Comparison of ENCODE assay signal across 27 cellular contexts in genomic region chr10:114208351-114208750, GRCh38. TPM values are rescaled to one million over a fixed set of nuclear protein-coding genes. Genes with fewer than 3 reads are reported as not detected.
A peak's percentile ranks its signal among the peaks of the same experiment; 100 is the strongest.
DNase-seq lines count a peak whose midpoint lies in the region; ATAC-seq, FAIRE-seq and TF ChIP-seq lines count a peak whose summit lies in the region.
"Had no signal": no experiment of that assay in that cellular context is flagged by ENCODE, and none has a peak within 500 bp of the region (broad histone marks: within the 10 kb centered on the region; RNA-seq: fewer than 3 reads in every experiment).

No MANE protein-coding gene starts in this region.

- no peaks in the 10 kb centered on the region for H3K79me2 ChIP-seq in HCT116 (ENCODE audit: insufficient read depth, low read length)

- intact Hi-C loops in HCT116 (cut with micrococcal nuclease) (no loop called here), mucosa of descending colon (cut with DNase I, micrococcal nuclease) (no loop called here)

- POLR2A ChIA-PET in HCT116 (lab: Charles Lee): no interaction called here

- 91 to 97% (median 93%) methylated on average over 2 of the region's 2 CpGs for WGBS in small intestine, 3 donors

- no peak overlapping the region for H3K9ac ChIP-seq in HCT116 (ENCODE audit: low read length)
- H3K9ac ChIP-seq: KMS-11 had no signal

- H3K9me2 ChIP-seq in HCT116 (ENCODE audit: insufficient read depth): no peaks in the 10 kb centered on the region

- H4K20me1 ChIP-seq in HCT116 (ENCODE audit: insufficient read depth): no peaks in the 10 kb centered on the region

- H3K27me3 ChIP-seq in HCT116 (ENCODE audit: insufficient read depth, low read length) (peaks cover 21% of the 10 kb centered on the region), small intestine (ENCODE audit: control insufficient read depth in 2 of 2, insufficient read depth in 2 of 2, low read length in 2 of 2) (no peaks in the 10 kb centered on the region)
- H3K27me3 ChIP-seq: brain microvascular endothelial cell, suprapubic skin had no signal

- H3K9me3 ChIP-seq in HCT116 (ENCODE audit: control insufficient read depth in 1 of 2, insufficient read depth in 1 of 2, low read depth in 1 of 2, low read length in 2 of 2) (no peaks in the 10 kb centered on the region), mucosa of descending colon (no peaks in the 10 kb centered on the region), small intestine (ENCODE audit: control insufficient read depth, low read depth) (no peaks in the 10 kb centered on the region)
- H3K9me3 ChIP-seq: suprapubic skin had no signal

- H2AFZ ChIP-seq in HCT116 (ENCODE audit: low read depth, low read length, poor library complexity, severe bottlenecking): no peak overlapping the region

- H3K36me3 ChIP-seq in HCT116 (ENCODE audit: control insufficient read depth in 1 of 2, insufficient read depth in 2 of 2, low read length in 2 of 2) (no peaks in the 10 kb centered on the region), mucosa of descending colon (ENCODE audit: low read depth) (no peaks in the 10 kb centered on the region), small intestine (ENCODE audit: control insufficient read depth in 2 of 2, insufficient read depth in 2 of 2, low read length in 2 of 2) (no peaks in the 10 kb centered on the region)
- H3K36me3 ChIP-seq: brain microvascular endothelial cell, suprapubic skin had no signal

- peak; percentile 34; the same call in 1 of the 2 replicates for ATAC-seq in HCT116
- no peak for ATAC-seq in HG02763 (IDR thresholded peaks at IDR 0.05; ENCODE audit: unreplicated experiment)
- no peak for ATAC-seq in mucosa of descending colon

- H3K4me3 ChIP-seq in HCT116 (replicated peaks in 1 of 2; ENCODE audit: low read depth in 1 of 2, low read length in 2 of 2) (no peak overlapping the region), mucosa of descending colon (no peak overlapping the region), small intestine (ENCODE audit: low read depth in 1 of 2, low read length in 2 of 2) (no peak overlapping the region)
- H3K4me3 ChIP-seq: suprapubic skin had no signal

- peak overlapping the region; percentile 57 for H3K27ac ChIP-seq in C4-2B
- H3K27ac ChIP-seq in HCT116 (ENCODE audit: low read depth, low read length): no peak overlapping the region
- no peak overlapping the region for H3K27ac ChIP-seq in small intestine (ENCODE audit: low read depth in 1 of 2, low read length in 1 of 2)
- H3K27ac ChIP-seq: brain microvascular endothelial cell, KMS-11, suprapubic skin had no signal

- H3K4me1 ChIP-seq in HCT116 (ENCODE audit: control insufficient read depth in 1 of 2, insufficient read depth in 2 of 2, low read length in 2 of 2) (no peaks in the 10 kb centered on the region), mucosa of descending colon (ENCODE audit: low read depth) (no peaks in the 10 kb centered on the region), small intestine (ENCODE audit: control insufficient read depth in 2 of 2, insufficient read depth in 1 of 2, low read depth in 1 of 2, low read length in 1 of 2) (no peaks in the 10 kb centered on the region)
- H3K4me1 ChIP-seq: suprapubic skin had no signal

- DNase-seq in HCT116 (ENCODE audit: low read depth, low spot score) (no peak), glomerular visceral epithelial cell (ENCODE audit: extremely low spot score) (peak; percentile 6), myocyte (ENCODE audit: low read depth) (peak; percentile 70), mucosa of descending colon (no peak), small intestine (no peak)
- DNase-seq in stimulated activated CD4-positive, alpha-beta T cell treated with anti-CD3 and anti-CD28 coated beads, Interleukin-4, amount 100 ng/mL, for 24 hours: no peak
- DNase-seq: activated CD4-positive, alpha-beta T cell treated with anti-CD3 and anti-CD28 coated beads for 1 hour; activated T-cell treated with anti-CD3 and anti-CD28 coated beads, Interleukin-2, amount 50 U/mL, for 24 hours; brain microvascular endothelial cell; C1 segment of cervical spinal cord; effector CD4-positive, alpha-beta T cell; head of caudate nucleus; NCI-H1436 treated with DMSO at 0.1 percent for 48 hours; NCI-H2171; NCI-H526 had no signal

- CTCF ChIA-PET in HCT116 (lab: Charles Lee): no interaction called here

- no TSS peak for BruUV-seq in HCT116 (replicated peaks; lab: Mats Ljungman, UMichigan)

- TF ChIP-seq RAD21 in HCT116 (IDR thresholded peaks at IDR 0.05; ENCODE audit: low read depth): no peak

- RAD21 ChIA-PET in HCT116 (lab: Charles Lee; ENCODE audit: low non-redundant PET in 1 of 2, low total read pairs in 2 of 2, uncharacterized antibody in 2 of 2, unreplicated experiment in 2 of 2): no interaction called here

- H3K4me2 ChIP-seq in HCT116 (ENCODE audit: low read length): no peak overlapping the region
- H3K4me2 ChIP-seq: KMS-11 had no signal

- no peak for TF ChIP-seq POLR2A in HCT116 (IDR thresholded peaks at IDR 0.05; ENCODE audit: borderline replicate concordance, extremely low read depth, insufficient read depth, insufficient read length)

- TF ChIP-seq CTCF in C4-2B (conservative IDR thresholded peaks at IDR 0.05) (no peak), HCT116 (IDR thresholded peaks at IDR 0.05 in 2 of 3, conservative IDR thresholded peaks at IDR 0.05 in 1 of 3; ENCODE audit: borderline replicate concordance in 1 of 3, insufficient read depth in 1 of 3, low read depth in 2 of 3, low read length in 2 of 3) (no peak), mucosa of descending colon (IDR thresholded peaks at IDR 0.05) (no peak)

- FAIRE-seq in small intestine (lab: Jason Lieb, UNC): no peak
- FAIRE-seq: G401.6, RCC 7860 had no signal

TF ChIP-seq in HCT116, 20 proteins besides CTCF, POLR2A, EP300 and RAD21 (continues in another document):
- TF ChIP-seq CBX3 (IDR thresholded peaks at IDR 0.05; ENCODE audit: low read depth) (no peak), ATF3 (IDR thresholded peaks at IDR 0.05) (no peak), POLR2AphosphoS5 (IDR thresholded peaks at IDR 0.05; ENCODE audit: low read depth, low read length) (no peak), TCF7L2 (IDR thresholded peaks at IDR 0.05; ENCODE audit: borderline replicate concordance, extremely low read depth, insufficient read depth, insufficient read length) (no peak), ZBTB33 (IDR thresholded peaks at IDR 0.05; ENCODE audit: extremely low read depth, insufficient replicate concordance, low read length) (no peak), REST (IDR thresholded peaks at IDR 0.05; ENCODE audit: low read depth) (no peak), ZFX (IDR thresholded peaks at IDR 0.05) (no peak)

RNA-seq across cellular contexts. Expression of gene TDRD1, which starts 29.2 kb away (rescaled TPM):
- total RNA-seq in HCT116 (2021; ENCODE audit: unreplicated experiment) (not detected), myocyte (0.51 and 0.62 TPM in 2 replicates), mucosa of descending colon (1 to 10 TPM in 1 of 3 donors, under 1 TPM in 2; 0.06 to 1.7 (median 0.09) TPM)
- polyA plus RNA-seq in HCT116 (2012): not detected in 2 replicates
- polyA plus RNA-seq in myocyte (2012): 0.14 TPM
- polyA plus RNA-seq in small intestine: under 1 TPM in 1 of 3 donors, not detected in 2; 0.10 TPM
- total RNA-seq: epithelial cell of proximal tubule, HT1080, neural crest cell, progenitor cell of endocrine pancreas, SK-MEL-5 had no signal
- polyA plus RNA-seq: AG04450 had no signal

RNA-seq across cellular contexts. Expression of gene VWA2, which starts 30.7 kb away (rescaled TPM):
- total RNA-seq in HCT116 (2021; ENCODE audit: unreplicated experiment): not detected
- polyA plus RNA-seq in HCT116 (2012): not detected in 2 replicates
- 0.26 and 0.45 TPM in 2 replicates for total RNA-seq in myocyte
- 0.16 TPM for polyA plus RNA-seq in myocyte (2012)
- 1 to 10 TPM in 2 of 3 donors, under 1 TPM in 1; 0.47 to 3.2 (median 1.9) TPM for total RNA-seq in mucosa of descending colon
- 1 to 10 TPM in 1 of 3 donors, not detected in 2; 3.0 TPM for polyA plus RNA-seq in small intestine
- total RNA-seq: HT1080, neural crest cell, SK-MEL-5 had no signal
- polyA plus RNA-seq: AG04450 had no signal

RNA-seq across cellular contexts. Expression of gene CCDC186, which starts 34.3 kb away (rescaled TPM):
- total RNA-seq in HCT116 (2021; ENCODE audit: unreplicated experiment): 17.1 TPM
- 4.4 TPM in 2 replicates for polyA plus RNA-seq in HCT116 (2012)
- total RNA-seq in myocyte: 27.0 and 35.0 TPM in 2 replicates
- polyA plus RNA-seq in myocyte (2012): 6.6 TPM
- total RNA-seq in mucosa of descending colon: 10 to 100 TPM; 36.4 to 54.8 (median 53.6) TPM
- 10 to 100 TPM in 2 of 3 donors, 1 to 10 TPM in 1; 7.2 to 13.0 (median 11.1) TPM for polyA plus RNA-seq in small intestine

Comparison
In these comparisons a context has a peak if more than half of its experiments do, and no peak if none do; other contexts are left out.
1. DNase-seq: peak in glomerular visceral epithelial cell (single experiment) and myocyte (single experiment); none in HCT116 (single experiment), stimulated activated CD4-positive, alpha-beta T cell treated with anti-CD3 and anti-CD28 coated beads, Interleukin-4, amount 100 ng/mL, for 24 hours (single experiment), mucosa of descending colon (0 of 3) and small intestine (single experiment).